ENCODE assay signal across 11 cellular contexts in the genomic region with DNA sequence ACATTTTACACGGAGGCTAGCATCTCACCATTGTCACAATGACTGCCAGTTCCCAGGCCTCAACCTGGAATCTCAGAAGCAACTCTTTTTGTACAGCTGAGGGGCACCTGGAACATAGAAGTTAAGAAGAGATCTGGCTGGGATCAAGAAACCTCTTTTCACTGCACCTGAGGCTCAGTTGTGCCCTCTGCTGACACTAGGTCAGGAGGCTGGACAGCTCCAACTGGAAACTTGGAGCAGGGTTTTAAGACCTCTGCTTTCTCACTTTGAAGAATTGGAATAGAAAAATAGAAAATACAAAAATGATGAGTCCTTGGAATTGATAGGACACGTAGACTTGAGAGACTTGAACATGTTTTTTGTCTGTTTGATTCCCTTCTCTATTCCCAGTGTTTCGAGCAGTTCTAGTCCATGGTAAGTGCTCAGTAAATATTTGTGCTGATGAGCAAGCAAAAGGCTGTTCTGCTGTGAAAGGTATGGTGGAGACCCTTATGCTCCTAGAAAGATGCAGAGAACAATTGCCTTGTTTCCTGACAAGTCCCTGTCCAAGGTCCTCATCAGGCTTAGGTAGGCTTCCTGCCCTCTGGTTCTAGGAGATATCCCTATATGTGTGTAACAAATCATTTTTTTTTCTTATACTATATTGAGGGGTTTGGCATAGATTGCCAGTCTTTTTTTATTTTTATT. TPM values are rescaled to one million over a fixed set of nuclear protein-coding genes. Genes with fewer than 3 reads are reported as not detected.
DNase-seq lines count a peak whose midpoint lies in the region; ATAC-seq and TF ChIP-seq lines count a peak whose summit lies in the region.
"Had no signal": no experiment of that assay in that cellular context is flagged by ENCODE, and none has a peak within 500 bp of the region (broad histone marks: within the 10 kb centered on the region; RNA-seq: fewer than 3 reads in every experiment).

No MANE protein-coding gene starts in this region.

- no peaks in the 10 kb centered on the region for H3K36me3 Mint-ChIP-seq in neural progenitor cell
- H3K36me3 Mint-ChIP-seq: activated naive CD8-positive, alpha-beta T cell treated with anti-CD3 and anti-CD28 coated beads, Interleukin-2, amount 10 ng/mL, durations not matched to agents 7 days and 5 days; natural killer cell treated with Interleukin-12 subunit alpha and Interleukin-12 subunit beta and Interleukin-15 and Interleukin-18, amount 100 ng/mL, for 72 hours had no signal

- H3K4me3 Mint-ChIP-seq in neural progenitor cell = no peak overlapping the region
- H3K4me3 Mint-ChIP-seq: activated naive CD8-positive, alpha-beta T cell treated with anti-CD3 and anti-CD28 coated beads, Interleukin-2, amount 10 ng/mL, durations not matched to agents 7 days and 5 days; natural killer cell treated with Interleukin-12 subunit alpha and Interleukin-12 subunit beta and Interleukin-15 and Interleukin-18, amount 100 ng/mL, for 72 hours had no signal

- H3K4me1 ChIP-seq in neural progenitor cell = no peaks in the 10 kb centered on the region

- H4K20me1 ChIP-seq in neural progenitor cell (ENCODE audit: low read depth) = no peaks in the 10 kb centered on the region

- H3K9me3 Mint-ChIP-seq in neural progenitor cell = no peaks in the 10 kb centered on the region
- H3K9me3 Mint-ChIP-seq: activated naive CD8-positive, alpha-beta T cell treated with anti-CD3 and anti-CD28 coated beads, Interleukin-2, amount 10 ng/mL, durations not matched to agents 7 days and 5 days; natural killer cell treated with Interleukin-12 subunit alpha and Interleukin-12 subunit beta and Interleukin-15 and Interleukin-18, amount 100 ng/mL, for 72 hours had no signal

- H3K27me3 ChIP-seq in neural progenitor cell = no peaks in the 10 kb centered on the region

- no peaks in the 10 kb centered on the region for H3K4me1 Mint-ChIP-seq in neural progenitor cell
- H3K4me1 Mint-ChIP-seq: activated naive CD8-positive, alpha-beta T cell treated with anti-CD3 and anti-CD28 coated beads, Interleukin-2, amount 10 ng/mL, durations not matched to agents 7 days and 5 days had no signal

- H3K36me3 ChIP-seq in neural progenitor cell = no peaks in the 10 kb centered on the region

- H3K27ac ChIP-seq in neural progenitor cell = no peak overlapping the region

- no peaks in the 10 kb centered on the region for H3K9me3 ChIP-seq in neural progenitor cell (ENCODE audit: low read depth)

- no peak overlapping the region for H3K9ac ChIP-seq in neural progenitor cell

- TF ChIP-seq CTCF in cardiac fibroblast (IDR thresholded peaks at IDR 0.05; ENCODE audit: low read depth, low read length) (peak; percentile 35), neural progenitor cell (IDR thresholded peaks at IDR 0.05) (peak; percentile 53)

- H3K27ac Mint-ChIP-seq in neural progenitor cell = no peak overlapping the region
- H3K27ac Mint-ChIP-seq: activated naive CD8-positive, alpha-beta T cell treated with anti-CD3 and anti-CD28 coated beads, Interleukin-2, amount 10 ng/mL, durations not matched to agents 7 days and 5 days; natural killer cell treated with Interleukin-12 subunit alpha and Interleukin-12 subunit beta and Interleukin-15 and Interleukin-18, amount 100 ng/mL, for 72 hours had no signal

- peak; percentile 17 for DNase-seq in NCI-H345 (lab: John Stamatoyannopoulos, UW)
- DNase-seq in NCI-H345 treated with DMSO at 0.1 percent for 48 hours (lab: John Stamatoyannopoulos, UW; ENCODE audit: unreplicated experiment) = no peak
- DNase-seq in LoVo (ENCODE audit: low spot score) = peak; percentile 21
- DNase-seq in cardiac fibroblast (ENCODE audit: low read depth in 2 of 2) = peak; percentile 24 to 36
- peak; percentile 54 for DNase-seq in neural progenitor cell (ENCODE audit: low spot score)
- DNase-seq in nucleus accumbens (lab: John Stamatoyannopoulos, UW) = no peak
- no peak for DNase-seq in HuH-7 (ENCODE audit: low spot score)
- DNase-seq: activated naive CD8-positive, alpha-beta T cell treated with anti-CD3 and anti-CD28 coated beads, Interleukin-2, amount 10 ng/mL, durations not matched to agents 7 days and 5 days; NCI-H2081 had no signal

- H3F3A ChIP-seq in neural progenitor cell (ENCODE audit: low read depth) = peaks cover 7% of the 10 kb centered on the region

- no peak for ATAC-seq in HG03354 (IDR thresholded peaks at IDR 0.05; ENCODE audit: poor library complexity, severe bottlenecking, unreplicated experiment)
- ATAC-seq: natural killer cell treated with Interleukin-12 subunit alpha and Interleukin-12 subunit beta and Interleukin-15 and Interleukin-18, amount 100 ng/mL, for 72 hours had no signal

- H3K4me3 ChIP-seq in cardiac fibroblast (replicated peaks in 1 of 2; ENCODE audit: low read depth in 2 of 2, low read length in 2 of 2) (no peak overlapping the region), neural progenitor cell (no peak overlapping the region)

- H2AFZ ChIP-seq in neural progenitor cell (replicated peaks) = no peak overlapping the region

- peaks cover 3% of the 10 kb centered on the region for H3K27me3 Mint-ChIP-seq in neural progenitor cell (ENCODE audit: insufficient read depth, low read depth)

- no peak overlapping the region for H3K4me2 ChIP-seq in neural progenitor cell

- H3K79me2 ChIP-seq in neural progenitor cell (ENCODE audit: low read depth) = no peaks in the 10 kb centered on the region

RNA-seq across cellular contexts. Expression of gene PPM1D, which starts 13.6 kb away (rescaled TPM):
- total RNA-seq in neural progenitor cell (ENCODE audit: low replicate concordance) = 16.6 and 22.9 TPM in 2 replicates

Comparison
In these comparisons a context has a peak if more than half of its experiments do, and no peak if none do; other contexts are left out.
1. DNase-seq: peak in NCI-H345 (single experiment), LoVo (single experiment), cardiac fibroblast (2 of 2) and neural progenitor cell (single experiment); none in NCI-H345 treated with DMSO at 0.1 percent for 48 hours (single experiment), nucleus accumbens (0 of 56) and HuH-7 (single experiment).